9 cellular contexts compared by ENCODE assay signal in the genomic region with DNA sequence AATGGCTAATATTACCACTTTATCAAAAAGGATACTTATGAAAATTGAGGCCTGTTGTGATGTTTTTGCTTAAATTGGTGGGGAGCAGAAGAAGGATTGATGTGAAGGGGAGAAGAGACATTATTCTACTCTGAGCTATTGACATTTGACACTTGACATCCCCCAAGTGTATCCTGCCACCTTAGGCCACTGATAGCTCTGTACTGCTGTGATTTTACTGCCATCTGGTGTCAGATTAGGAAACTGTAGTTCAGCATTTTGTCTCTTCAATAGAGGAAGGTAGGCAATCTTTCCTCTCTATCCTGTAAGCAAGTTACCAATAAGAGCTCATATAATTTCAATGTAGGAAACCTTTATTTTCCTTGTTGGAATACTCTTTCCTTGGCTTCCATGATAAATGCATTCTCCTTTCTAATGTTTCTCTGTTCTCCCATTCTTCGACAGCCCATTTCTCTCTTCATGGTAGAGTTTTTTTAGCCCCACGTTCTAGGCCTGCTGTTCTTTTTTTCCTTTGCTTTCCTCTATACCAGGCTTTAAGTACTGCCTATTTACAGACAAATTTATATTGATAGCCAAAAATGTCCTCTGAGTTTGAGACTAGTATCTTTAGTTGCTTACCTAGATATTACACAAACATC. TPM values are rescaled to one million over a fixed set of nuclear protein-coding genes. Genes with fewer than 3 reads are reported as not detected.
A peak's percentile ranks its signal among the peaks of the same experiment; 100 is the strongest.
DNase-seq lines count a peak whose midpoint lies in the region; ATAC-seq and TF ChIP-seq lines count a peak whose summit lies in the region.
"Had no signal": no experiment of that assay in that cellular context is flagged by ENCODE, and none has a peak within 500 bp of the region (broad histone marks: within the 10 kb centered on the region; RNA-seq: fewer than 3 reads in every experiment).

No MANE protein-coding gene starts in this region.

- H4K20me1 ChIP-seq in Loucy (ENCODE audit: insufficient read depth, low read length, poor library complexity, severe bottlenecking), result peaks cover 11% of the 10 kb centered on the region

- H2AK5ac ChIP-seq in mesendoderm (ENCODE audit: low read length), result no peak overlapping the region

- H3K18ac ChIP-seq in mesendoderm (ENCODE audit: low read length), result no peak overlapping the region

- H4K8ac ChIP-seq in mesendoderm (ENCODE audit: low read depth, low read length), result no peak overlapping the region

- no peak overlapping the region for H3K56ac ChIP-seq in mesendoderm (ENCODE audit: low read length)

- no peaks in the 10 kb centered on the region for H3F3A ChIP-seq in Loucy (ENCODE audit: low read depth)

- H2BK5ac ChIP-seq in mesendoderm (ENCODE audit: low read length), result no peak overlapping the region

- TF ChIP-seq CTCF in GM12874 (IDR thresholded peaks at IDR 0.05; ENCODE audit: insufficient read depth, low read depth, low read length) (peak; percentile 68), HFFc6 (IDR thresholded peaks at IDR 0.05) (peak; percentile 86), Loucy (conservative IDR thresholded peaks at IDR 0.05; ENCODE audit: low read length) (peak; percentile 93)

- H3K27ac Mint-ChIP-seq in HFFc6, result no peak overlapping the region
- H3K27ac Mint-ChIP-seq: T-helper 1 cell treated with Interleukin-12 subunit alpha and Interleukin-12 subunit beta and Interleukin-4 antibody, amounts not matched to agents 30 μg/mL and 1 μg/mL, for 36 hours had no signal

- H3K79me1 ChIP-seq in mesendoderm (ENCODE audit: low read length), result peaks cover 4% of the 10 kb centered on the region

- H4K5ac ChIP-seq in mesendoderm (ENCODE audit: low read length), result no peak overlapping the region

- no peak overlapping the region for H2BK120ac ChIP-seq in mesendoderm (ENCODE audit: low read depth, low read length)

- H3K4me1 ChIP-seq in Loucy (ENCODE audit: insufficient read depth, low read length, poor library complexity, severe bottlenecking), result no peaks in the 10 kb centered on the region
- no peaks in the 10 kb centered on the region for H3K4me1 ChIP-seq in mesendoderm (ENCODE audit: control insufficient read depth, low read depth, low read length)

- peaks cover 5% of the 10 kb centered on the region; the same call in 1 of the 2 replicates for H3K36me3 Mint-ChIP-seq in HFFc6 (ENCODE audit: low read depth)

- H3K4me3 ChIP-seq in Loucy (ENCODE audit: low read length, poor library complexity, severe bottlenecking) (no peak overlapping the region), mesendoderm (ENCODE audit: low read length) (no peak overlapping the region)

- no peak overlapping the region for H3K4ac ChIP-seq in mesendoderm (ENCODE audit: low read depth, low read length)

- ATAC-seq in HG02840 (IDR thresholded peaks at IDR 0.05; ENCODE audit: low FRiP score, unreplicated experiment), result no peak

- no peaks in the 10 kb centered on the region for H3K9me2 ChIP-seq in Loucy (replicated peaks; ENCODE audit: low read depth, low read length)

- H3K27me3 ChIP-seq in Loucy (ENCODE audit: insufficient read depth, low read length, poor library complexity, severe bottlenecking) (no peaks in the 10 kb centered on the region), mesendoderm (ENCODE audit: insufficient read depth, low read length, poor library complexity) (no peaks in the 10 kb centered on the region)

- H3K27me3 Mint-ChIP-seq in HFFc6 (ENCODE audit: insufficient read depth), result no peaks in the 10 kb centered on the region; the same call in 1 of the 2 replicates

- H3K79me2 ChIP-seq in Loucy (ENCODE audit: insufficient read depth, low read length) (peaks cover 16% of the 10 kb centered on the region; the same call in 1 of the 2 replicates), mesendoderm (ENCODE audit: control insufficient read depth, insufficient read depth, low read length) (no peaks in the 10 kb centered on the region)

- peak; percentile 50 for DNase-seq in AG20443 (ENCODE audit: low spot score)
- peak; percentile 43 for DNase-seq in HFFc6
- DNase-seq in RKO (ENCODE audit: low spot score), result peak; percentile 75
- DNase-seq in effector CD4-positive, alpha-beta T cell, result peak; percentile 16
- peak; percentile 83 for DNase-seq in mesendoderm

- no CpG with 5 or more reads among the region's 2 CpGs for WGBS in mesendoderm (ENCODE audit: extremely low coverage, insufficient coverage, low lambda C conversion rate)

- no peak overlapping the region for H2BK15ac ChIP-seq in mesendoderm (replicated peaks; ENCODE audit: low read depth)

- H3K9me3 ChIP-seq in Loucy (ENCODE audit: insufficient read depth, low read depth, low read length), result no peaks in the 10 kb centered on the region

- no peaks in the 10 kb centered on the region for H3K4me1 Mint-ChIP-seq in HFFc6 (ENCODE audit: low read depth)

- H3K9ac ChIP-seq in Loucy (ENCODE audit: low read depth, low read length, poor library complexity, severe bottlenecking) (no peak overlapping the region), mesendoderm (ENCODE audit: low read length) (no peak overlapping the region)

- H3K4me2 ChIP-seq in Loucy (ENCODE audit: low read depth, low read length, poor library complexity, severe bottlenecking) (no peak overlapping the region), mesendoderm (ENCODE audit: low read length) (no peak overlapping the region)

- H2AFZ ChIP-seq in Loucy (ENCODE audit: low read length), result no peak overlapping the region

- H3K4me3 Mint-ChIP-seq in HFFc6, result no peak overlapping the region
- H3K4me3 Mint-ChIP-seq: T-helper 1 cell treated with Interleukin-12 subunit alpha and Interleukin-12 subunit beta and Interleukin-4 antibody, amounts not matched to agents 30 μg/mL and 1 μg/mL, for 36 hours had no signal

- no peak overlapping the region for H3K27ac ChIP-seq in mesendoderm (ENCODE audit: low read depth, low read length)

- no peaks in the 10 kb centered on the region for H3K9me3 Mint-ChIP-seq in HFFc6
- H3K9me3 Mint-ChIP-seq: T-helper 1 cell treated with Interleukin-12 subunit alpha and Interleukin-12 subunit beta and Interleukin-4 antibody, amounts not matched to agents 30 μg/mL and 1 μg/mL, for 36 hours had no signal

- peaks cover 23% of the 10 kb centered on the region; the same call in 1 of the 2 replicates for H3K36me3 ChIP-seq in Loucy (ENCODE audit: insufficient read depth, low read length)
- H3K36me3 ChIP-seq in mesendoderm (ENCODE audit: control insufficient read depth, insufficient read depth, low read length), result no peaks in the 10 kb centered on the region

- no peak overlapping the region for H3K23ac ChIP-seq in mesendoderm (ENCODE audit: low read length)

RNA-seq across cellular contexts. Expression of a gene that starts 46.3 kb away (rescaled TPM):
- total RNA-seq in HFFc6 (2021; fragmentation: NEBNext Ultra II Directional; extraction: Animal tissue kit (Norgen Biotek cat#: 25700)), result 10 to 100 TPM; 60.5 to 68.6 (median 63.5) TPM
- 73.7 TPM for polyA plus RNA-seq in mesendoderm (2013, experiment 1 of 2)
- 72.8 TPM for polyA plus RNA-seq in mesendoderm (2013, experiment 2 of 2)

RNA-seq across cellular contexts. Expression of a gene that starts 46.4 kb away (rescaled TPM):
- 10 to 100 TPM; 54.0 to 71.8 (median 64.6) TPM for total RNA-seq in HFFc6 (2021; fragmentation: NEBNext Ultra II Directional; extraction: Animal tissue kit (Norgen Biotek cat#: 25700))
- 91.2 TPM for polyA plus RNA-seq in mesendoderm (2013, experiment 1 of 2)
- 88.5 TPM for polyA plus RNA-seq in mesendoderm (2013, experiment 2 of 2)

Comparison
In these comparisons a context has a peak if more than half of its experiments do, and no peak if none do; other contexts are left out.
1. DNase-seq: peak in every context shown above with its lines; median percentile 83 in mesendoderm; 75 in RKO; 50 in AG20443; 43 in HFFc6; 16 in effector CD4-positive, alpha-beta T cell.